Comparison of ENCODE assay signal across 8 cellular contexts in the genomic region with DNA sequence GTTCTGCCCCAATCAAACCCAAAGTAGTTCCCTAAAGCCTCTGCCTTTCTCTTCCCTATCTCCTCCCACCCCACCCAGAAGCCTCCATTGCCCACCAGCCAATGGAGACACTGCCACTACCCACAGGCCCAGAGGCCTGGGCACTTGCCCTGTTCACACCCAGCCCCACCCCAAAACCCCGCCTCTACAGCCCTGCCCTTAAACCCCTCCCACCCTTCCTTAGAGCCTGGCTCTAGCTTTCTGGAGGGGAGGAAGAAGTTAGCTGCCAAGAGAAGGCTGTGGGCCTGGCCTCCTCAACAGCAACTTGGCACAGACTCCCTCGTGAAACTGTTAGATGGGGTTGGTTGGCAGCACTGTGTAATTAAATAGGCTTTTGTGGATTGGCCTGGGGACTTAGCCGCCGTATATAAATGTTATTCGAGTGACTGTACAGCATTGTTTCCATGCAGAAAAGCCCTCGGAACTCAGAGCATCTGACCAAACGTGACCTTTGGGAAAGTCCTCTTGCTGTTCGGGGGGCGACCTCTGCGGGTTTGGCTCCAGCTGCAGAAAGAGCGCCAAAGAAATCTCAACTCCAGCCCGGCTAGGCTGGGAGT. TPM values are rescaled to one million over a fixed set of nuclear protein-coding genes. Genes with fewer than 3 reads are reported as not detected.
DNase-seq lines count a peak whose midpoint lies in the region; ATAC-seq, FAIRE-seq and TF ChIP-seq lines count a peak whose summit lies in the region.

No MANE protein-coding gene starts in this region.

- H3K79me2 ChIP-seq in neural progenitor cell (ENCODE audit: low read depth), result no peaks in the 10 kb centered on the region

- ATAC-seq in A549 (peak in 1 of 2 experiments; percentile 65; a peak in 3 of 6 replicates), SK-N-SH treated with all-trans-retinoic acid at 6 μM for 48 hours (peak; percentile 15; the same call in 2 of the 3 replicates), GM18867 (IDR thresholded peaks at IDR 0.05; ENCODE audit: unreplicated experiment) (no peak), HG02571 (IDR thresholded peaks at IDR 0.05; ENCODE audit: unreplicated experiment) (no peak)

- no peak for FAIRE-seq in A549 (lab: Jason Lieb, UNC)

- H3K4me1 ChIP-seq in A549 (peaks cover 14% of the 10 kb centered on the region; the same call in 2 of the 3 replicates), esophagus squamous epithelium (peaks cover 8 to 22% (median 13%) of the 10 kb centered on the region in 3 donors), neural progenitor cell (no peaks in the 10 kb centered on the region)

- H3K4me3 Mint-ChIP-seq in neural progenitor cell, result peak overlapping the region; percentile 80

- peak overlapping the region; percentile 86 for H3K4me2 ChIP-seq in A549
- H3K4me2 ChIP-seq in neural progenitor cell, result peak overlapping the region; percentile 87

- CTCF ChIA-PET in A549 (lab: Yijun Ruan, JAX), result interaction anchor here (0.7 to 5.2 kb wide), 15 partner anchors 7 to 159 kb away, joined by 3 to 39 read pairs (median 4); no protein-coding TSS in a partner anchor

- H3K9me3 ChIP-seq in A549, result no peaks in the 10 kb centered on the region
- H3K9me3 ChIP-seq in esophagus squamous epithelium, result no peaks in the 10 kb centered on the region
- H3K9me3 ChIP-seq in neural progenitor cell (ENCODE audit: low read depth), result no peaks in the 10 kb centered on the region

- no peak for TF ChIP-seq RAD21 in A549 (conservative IDR thresholded peaks at IDR 0.05 in 1 of 2, IDR thresholded peaks at IDR 0.05 in 1 of 2)

- no peak for TF ChIP-seq EP300 in A549 (IDR thresholded peaks at IDR 0.05)

- H4K20me1 ChIP-seq in neural progenitor cell (ENCODE audit: low read depth), result no peaks in the 10 kb centered on the region

- H3K27ac ChIP-seq in A549, result peak overlapping the region in 1 of 2 experiments; percentile 91; a peak in 2 of 6 replicates
- peak overlapping the region; percentile 74 to 78 (median 78) for H3K27ac ChIP-seq in esophagus squamous epithelium
- no peak overlapping the region for H3K27ac ChIP-seq in neural progenitor cell

- no peak overlapping the region for H3K9ac ChIP-seq in neural progenitor cell

- H3K27me3 ChIP-seq in esophagus squamous epithelium (no peaks in the 10 kb centered on the region), neural progenitor cell (peaks cover 18% of the 10 kb centered on the region)

- WGBS in A549 (ENCODE audit: missing lambda C conversion rate), result 35% methylated on average over 5 of the region's 12 CpGs
- WGBS in esophagus squamous epithelium, 2 donors, result 2 to 13% methylated on average over 6 to 10 of the region's 12 CpGs

- H3K27me3 Mint-ChIP-seq in neural progenitor cell (ENCODE audit: insufficient read depth, low read depth), result peaks cover 16% of the 10 kb centered on the region

- intact Hi-C loops in esophagus squamous epithelium (cut with DNase I), result loop anchor here (5.0 kb wide), 1 partner anchor 86 kb away; no protein-coding TSS in a partner anchor

- H3K36me3 ChIP-seq in esophagus squamous epithelium (no peaks in the 10 kb centered on the region), neural progenitor cell (no peaks in the 10 kb centered on the region)

- H3K4me3 ChIP-seq in A549 (no peak overlapping the region; the same call in 2 of the 3 replicates), esophagus squamous epithelium (peak overlapping the region in 3 of 4 donors; percentile 56 to 68 (median 56)), neural progenitor cell (no peak overlapping the region)

- peaks cover 16% of the 10 kb centered on the region for H3K4me1 Mint-ChIP-seq in neural progenitor cell

- no peaks in the 10 kb centered on the region for H3F3A ChIP-seq in neural progenitor cell (ENCODE audit: low read depth)

- peak overlapping the region; percentile 7 for H3K27ac Mint-ChIP-seq in neural progenitor cell

- POLR2A ChIA-PET in A549 (lab: Yijun Ruan, JAX), result no interaction called here

- H3K9me3 Mint-ChIP-seq in neural progenitor cell, result no peaks in the 10 kb centered on the region

- peak overlapping the region; percentile 96 for H2AFZ ChIP-seq in neural progenitor cell (replicated peaks)

- DNase-seq in A549 (ENCODE audit: low read depth in 1 of 2, low spot score in 1 of 2) (peak in 1 of 2 experiments; percentile 45), GOT3 (lab: John Stamatoyannopoulos, UW) (peak; percentile 48), esophagus squamous epithelium (lab: John Stamatoyannopoulos, UW) (no peak), neural progenitor cell (ENCODE audit: low spot score) (no peak), mesenteric fat pad (ENCODE audit: low spot score) (no peak)

- H3K36me3 Mint-ChIP-seq in neural progenitor cell, result no peaks in the 10 kb centered on the region

- TF ChIP-seq CTCF in A549 (IDR thresholded peaks at IDR 0.05) (no peak), esophagus squamous epithelium (IDR thresholded peaks at IDR 0.05) (no peak), neural progenitor cell (IDR thresholded peaks at IDR 0.05) (no peak)

- TF ChIP-seq POLR2A in A549 (IDR thresholded peaks at IDR 0.05; ENCODE audit: low read length) (no peak), esophagus squamous epithelium (IDR thresholded peaks at IDR 0.05) (no peak)

TF ChIP-seq in A549, 52 proteins besides CTCF, POLR2A, EP300 and RAD21:
- TF ChIP-seq TP53 (CRISPR knock-in tag; IDR thresholded peaks at IDR 0.05) (no peak), ZC3H11A (IDR thresholded peaks at IDR 0.05) (no peak), RARB (CRISPR knock-in tag; IDR thresholded peaks at IDR 0.05) (no peak)

TF ChIP-seq in SK-N-SH treated with all-trans-retinoic acid at 6 μM for 48 hours, 23 proteins besides CTCF, POLR2A, EP300 and RAD21 (continues in another document):
- TF ChIP-seq, protein P1, sequence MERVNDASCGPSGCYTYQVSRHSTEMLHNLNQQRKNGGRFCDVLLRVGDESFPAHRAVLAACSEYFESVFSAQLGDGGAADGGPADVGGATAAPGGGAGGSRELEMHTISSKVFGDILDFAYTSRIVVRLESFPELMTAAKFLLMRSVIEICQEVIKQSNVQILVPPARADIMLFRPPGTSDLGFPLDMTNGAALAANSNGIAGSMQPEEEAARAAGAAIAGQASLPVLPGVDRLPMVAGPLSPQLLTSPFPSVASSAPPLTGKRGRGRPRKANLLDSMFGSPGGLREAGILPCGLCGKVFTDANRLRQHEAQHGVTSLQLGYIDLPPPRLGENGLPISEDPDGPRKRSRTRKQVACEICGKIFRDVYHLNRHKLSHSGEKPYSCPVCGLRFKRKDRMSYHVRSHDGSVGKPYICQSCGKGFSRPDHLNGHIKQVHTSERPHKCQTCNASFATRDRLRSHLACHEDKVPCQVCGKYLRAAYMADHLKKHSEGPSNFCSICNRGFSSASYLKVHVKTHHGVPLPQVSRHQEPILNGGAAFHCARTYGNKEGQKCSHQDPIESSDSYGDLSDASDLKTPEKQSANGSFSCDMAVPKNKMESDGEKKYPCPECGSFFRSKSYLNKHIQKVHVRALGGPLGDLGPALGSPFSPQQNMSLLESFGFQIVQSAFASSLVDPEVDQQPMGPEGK (CRISPR knock-in tag; IDR thresholded peaks at IDR 0.05; ENCODE audit: borderline replicate concordance), result no peak
- TF ChIP-seq ZNF8 (CRISPR knock-in tag; IDR thresholded peaks at IDR 0.05) (no peak), RARB (CRISPR knock-in tag; IDR thresholded peaks at IDR 0.05) (no peak), SNAI2 (CRISPR knock-in tag; IDR thresholded peaks at IDR 0.05) (no peak), GLIS3 (CRISPR knock-in tag; IDR thresholded peaks at IDR 0.05) (no peak)

RNA-seq across cellular contexts. Expression of a gene that starts 31.4 kb away (rescaled TPM):
- 0.66 and 0.73 TPM in 2 replicates for polyA plus RNA-seq in A549 (2011; rRNA removed)
- 0.40 and 0.47 TPM in 2 replicates for polyA plus RNA-seq in A549 (2012; cell fraction: cytosol; rRNA removed)
- 5.3 and 6.0 TPM in 2 replicates for polyA plus RNA-seq in A549 (2012; cell fraction: nucleus; rRNA removed)
- polyA plus RNA-seq in A549 (2017; fragmentation: RNase III; extraction: RNeasy Plus Mini Kit Qiagen cat#74134 plus additional on column Dnase treatment), result 0.93 to 1.3 TPM (median 1.1 TPM) in 3 replicates
- polyA minus RNA-seq in A549 (2011; rRNA and poly(A)+ RNA removed), result 0.19 and 0.33 TPM in 2 replicates
- under 1 TPM; 0.23 to 0.61 (median 0.41) TPM for total RNA-seq in esophagus squamous epithelium
- total RNA-seq in neural progenitor cell (ENCODE audit: low replicate concordance), result 0.49 and 0.99 TPM in 2 replicates
- 0.67 TPM for total RNA-seq in mesenteric fat pad

RNA-seq across cellular contexts. Expression of a gene that starts 39.6 kb away (rescaled TPM):
- polyA plus RNA-seq in A549 (2011; rRNA removed) (15.6 and 21.1 TPM in 2 replicates), A549 (2017; fragmentation: RNase III; extraction: RNeasy Plus Mini Kit Qiagen cat#74134 plus additional on column Dnase treatment) (19.1 to 21.3 TPM (median 20.3 TPM) in 3 replicates)
- 13.6 and 18.5 TPM in 2 replicates for polyA plus RNA-seq in A549 (2012; cell fraction: cytosol; rRNA removed)
- 43.2 and 51.7 TPM in 2 replicates for polyA plus RNA-seq in A549 (2012; cell fraction: nucleus; rRNA removed)
- 24.3 and 29.0 TPM in 2 replicates for polyA minus RNA-seq in A549 (2011; rRNA and poly(A)+ RNA removed)
- total RNA-seq in esophagus squamous epithelium (10 to 100 TPM; 13.9 to 26.7 (median 16.7) TPM), neural progenitor cell (ENCODE audit: low replicate concordance) (10.2 and 21.7 TPM in 2 replicates), mesenteric fat pad (35.8 TPM)

RNA-seq across cellular contexts. Expression of a gene that starts 39.8 kb away (rescaled TPM):
- polyA plus RNA-seq in A549 (2011; rRNA removed), result 59.0 and 66.5 TPM in 2 replicates
- 64.6 and 64.9 TPM in 2 replicates for polyA plus RNA-seq in A549 (2012; cell fraction: cytosol; rRNA removed)
- polyA plus RNA-seq in A549 (2012; cell fraction: nucleus; rRNA removed), result 47.0 and 53.6 TPM in 2 replicates
- 104 to 125 TPM (median 122 TPM) in 3 replicates for polyA plus RNA-seq in A549 (2017; fragmentation: RNase III; extraction: RNeasy Plus Mini Kit Qiagen cat#74134 plus additional on column Dnase treatment)
- polyA minus RNA-seq in A549 (2011; rRNA and poly(A)+ RNA removed), result 37.2 and 39.7 TPM in 2 replicates
- total RNA-seq in esophagus squamous epithelium, result 10 to 100 TPM; 43.1 to 72.4 (median 62.4) TPM
- total RNA-seq in neural progenitor cell (ENCODE audit: low replicate concordance), result 40.8 and 59.2 TPM in 2 replicates
- 109 TPM for total RNA-seq in mesenteric fat pad

RNA-seq across cellular contexts. Expression of a gene that starts 43.6 kb away (rescaled TPM):
- polyA plus RNA-seq in A549 (2011; rRNA removed) (15.9 and 16.5 TPM in 2 replicates), A549 (2017; fragmentation: RNase III; extraction: RNeasy Plus Mini Kit Qiagen cat#74134 plus additional on column Dnase treatment) (9.3 to 9.6 TPM (median 9.5 TPM) in 3 replicates)
- polyA plus RNA-seq in A549 (2012; cell fraction: cytosol; rRNA removed), result 35.1 and 37.4 TPM in 2 replicates
- 33.3 and 45.0 TPM in 2 replicates for polyA plus RNA-seq in A549 (2012; cell fraction: nucleus; rRNA removed)
- 13.6 and 16.6 TPM in 2 replicates for polyA minus RNA-seq in A549 (2011; rRNA and poly(A)+ RNA removed)
- total RNA-seq in esophagus squamous epithelium (10 to 100 TPM; 15.1 to 42.5 (median 26.3) TPM), neural progenitor cell (ENCODE audit: low replicate concordance) (4.8 and 9.5 TPM in 2 replicates), mesenteric fat pad (5.3 TPM)

RNA-seq across cellular contexts. Expression of a gene that starts 47.5 kb away (rescaled TPM):
- polyA plus RNA-seq in A549 (2011; rRNA removed), result 12.7 and 14.6 TPM in 2 replicates
- polyA plus RNA-seq in A549 (2012; cell fraction: cytosol; rRNA removed), result 25.2 and 28.3 TPM in 2 replicates
- 28.3 and 35.9 TPM in 2 replicates for polyA plus RNA-seq in A549 (2012; cell fraction: nucleus; rRNA removed)
- polyA plus RNA-seq in A549 (2017; fragmentation: RNase III; extraction: RNeasy Plus Mini Kit Qiagen cat#74134 plus additional on column Dnase treatment), result 31.4 to 39.0 TPM (median 35.0 TPM) in 3 replicates
- 12.6 and 14.2 TPM in 2 replicates for polyA minus RNA-seq in A549 (2011; rRNA and poly(A)+ RNA removed)
- 10 to 100 TPM; 10.9 to 20.6 (median 13.9) TPM for total RNA-seq in esophagus squamous epithelium
- 12.1 and 20.2 TPM in 2 replicates for total RNA-seq in neural progenitor cell (ENCODE audit: low replicate concordance)
- 32.6 TPM for total RNA-seq in mesenteric fat pad

Comparison
In these comparisons a context has a peak if more than half of its experiments do, and no peak if none do; other contexts are left out.
1. H3K4me3 ChIP-seq: peak in esophagus squamous epithelium (3 of 4); none in A549 (single experiment) and neural progenitor cell (single experiment).